ENCODE assay signal across 29 cellular contexts in the genomic region with DNA sequence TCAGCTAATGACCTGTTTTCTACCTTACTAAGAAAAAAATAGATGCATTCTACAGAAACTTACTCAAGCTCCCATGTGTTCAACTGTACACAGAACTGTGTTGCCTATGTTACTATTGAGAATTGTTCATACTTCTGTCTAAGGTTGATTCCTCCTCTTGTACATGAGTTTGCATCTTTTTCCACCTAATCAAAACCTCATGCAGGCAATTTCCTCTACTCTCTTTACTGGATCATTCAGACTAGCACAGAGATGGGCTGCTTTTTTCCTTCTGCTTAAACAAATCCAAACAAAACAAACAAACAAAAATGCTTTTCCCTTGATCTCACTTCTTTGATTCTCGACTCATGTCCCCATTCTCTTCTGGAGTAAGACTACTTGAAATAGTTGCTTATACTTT. TPM values are rescaled to one million over a fixed set of nuclear protein-coding genes. Genes with fewer than 3 reads are reported as not detected.
"Had no signal": no experiment of that assay in that cellular context is flagged by ENCODE, and none has a peak within 500 bp of the region (broad histone marks: within the 10 kb centered on the region; RNA-seq: fewer than 3 reads in every experiment).

No MANE protein-coding gene starts in this region.

- H3K9me3 ChIP-seq: lower lobe of right lung, neutrophil, ovary, right lobe of liver, upper lobe of left lung, vagina had no signal

- ATAC-seq: left cardiac atrium; left lobe of liver; lower lobe of right lung; natural killer cell; right lobe of liver; stimulated activated memory B cell treated with anti-CD40 and anti-IgM and Interleukin-4, amounts not matched to agents 10 μg/mL and 1 μg/mL and 100 μg/mL, for 72 hours; stimulated activated naive CD8-positive, alpha-beta T cell treated with anti-CD3 and anti-CD28 coated beads, Interleukin-15, amount 100 ng/mL, for 72 hours had no signal

- H3K4me1 ChIP-seq: lower lobe of right lung, neural progenitor cell, right atrium auricular region, right lobe of liver, upper lobe of left lung, vagina had no signal

- H3K4me3 ChIP-seq: lower lobe of right lung, neural progenitor cell, ovary, right atrium auricular region, right lobe of liver, smooth muscle cell, tibial nerve, upper lobe of left lung, vagina had no signal

- H3K27me3 Mint-ChIP-seq: naive B cell; progenitor cell of endocrine pancreas; stimulated activated memory B cell treated with anti-CD40 and anti-IgM and Interleukin-4, amounts not matched to agents 10 μg/mL and 1 μg/mL and 100 μg/mL, for 72 hours; stimulated activated naive CD8-positive, alpha-beta T cell treated with anti-CD3 and anti-CD28 coated beads, Interleukin-15, amount 100 ng/mL, for 72 hours had no signal

- H3K27ac Mint-ChIP-seq: mesothelial cell of epicardium; naive B cell; natural killer cell; nephron progenitor cell; neural progenitor cell; progenitor cell of endocrine pancreas; stimulated activated memory B cell treated with anti-CD40 and anti-IgM and Interleukin-4, amounts not matched to agents 10 μg/mL and 1 μg/mL and 100 μg/mL, for 72 hours; stimulated activated naive CD8-positive, alpha-beta T cell treated with anti-CD3 and anti-CD28 coated beads, Interleukin-15, amount 100 ng/mL, for 72 hours had no signal

- H3K36me3 ChIP-seq: lower lobe of right lung, neural progenitor cell, neutrophil, ovary, right atrium auricular region, right lobe of liver, tibial nerve, upper lobe of left lung, vagina had no signal

- H3K9ac ChIP-seq: neural progenitor cell had no signal

- H3K4me1 Mint-ChIP-seq: naive B cell; natural killer cell; nephron progenitor cell; neural progenitor cell; stimulated activated memory B cell treated with anti-CD40 and anti-IgM and Interleukin-4, amounts not matched to agents 10 μg/mL and 1 μg/mL and 100 μg/mL, for 72 hours; stimulated activated naive CD8-positive, alpha-beta T cell treated with anti-CD3 and anti-CD28 coated beads, Interleukin-15, amount 100 ng/mL, for 72 hours had no signal

- H3K36me3 Mint-ChIP-seq: mesothelial cell of epicardium; naive B cell; natural killer cell; neural progenitor cell; stimulated activated memory B cell treated with anti-CD40 and anti-IgM and Interleukin-4, amounts not matched to agents 10 μg/mL and 1 μg/mL and 100 μg/mL, for 72 hours had no signal

- H3K4me3 Mint-ChIP-seq: mesothelial cell of epicardium; naive B cell; natural killer cell; nephron progenitor cell; neural progenitor cell; stimulated activated memory B cell treated with anti-CD40 and anti-IgM and Interleukin-4, amounts not matched to agents 10 μg/mL and 1 μg/mL and 100 μg/mL, for 72 hours; stimulated activated naive CD8-positive, alpha-beta T cell treated with anti-CD3 and anti-CD28 coated beads, Interleukin-15, amount 100 ng/mL, for 72 hours had no signal

- H3K27me3 ChIP-seq: neural progenitor cell, neutrophil, ovary, right atrium auricular region, right lobe of liver, tibial nerve, upper lobe of left lung, vagina had no signal

- H3K9me3 Mint-ChIP-seq: neural progenitor cell had no signal

- DNase-seq: hippocampal formation; kidney glomerular epithelial cell; left cardiac atrium; lower lobe of right lung; mammary epithelial cell; mesendoderm; naive B cell; natural killer cell; nephron progenitor cell; ovary; right lobe of liver; stimulated activated CD4-positive, alpha-beta T cell treated with anti-CD3 and anti-CD28 coated beads, Interleukin-1b, Interleukin-23, amount 100 ng/mL, for 48 hours; stimulated activated CD4-positive, alpha-beta T cell treated with anti-CD3 and anti-CD28 coated beads, Interleukin-2, amount 100 ng/mL, for 48 hours; stimulated activated CD4-positive, alpha-beta T cell treated with anti-CD3 and anti-CD28 coated beads, Interleukin-4, amount 100 ng/mL, for 4 hours; stimulated activated CD8-positive, alpha-beta memory T cell treated with anti-CD3 and anti-CD28 coated beads, Interleukin-4, amount 100 ng/mL, for 48 hours; stimulated activated naive CD4-positive, alpha-beta T cell treated with Interleukin-2 at 50 U/mL for 16 hours; stimulated activated naive CD8-positive, alpha-beta T cell treated with anti-CD3 and anti-CD28 coated beads, Interleukin-15, amount 100 ng/mL, for 72 hours; substantia nigra; upper lobe of left lung had no signal

RNA-seq across cellular contexts. Expression of gene PTGFR, which starts 58.8 kb away (rescaled TPM):
- total RNA-seq: natural killer cell, progenitor cell of endocrine pancreas had no signal
